In genomic region chr11:67275606-67276409, GRCh38 we compare ENCODE assay signal across 8 cellular contexts. TPM values are rescaled to one million over a fixed set of nuclear protein-coding genes. Genes with fewer than 3 reads are reported as not detected.
DNase-seq lines count a peak whose midpoint lies in the region; TF ChIP-seq lines count a peak whose summit lies in the region.

No MANE protein-coding gene starts in this region.

- H3K4me2 ChIP-seq in mesenchymal stem cell (ENCODE audit: low read length, poor library complexity, severe bottlenecking), result no peak overlapping the region
- no peak overlapping the region for H3K4me2 ChIP-seq in smooth muscle cell

- H3K23ac ChIP-seq in mesenchymal stem cell (ENCODE audit: low read length in 2 of 2), result peak overlapping the region in 1 of 2 experiments; percentile 86

- 96% methylated on average over 17 of the region's 17 CpGs for WGBS in mesenchymal stem cell
- 73 to 79% methylated on average over 15 to 17 of the region's 17 CpGs for WGBS in tibial nerve, 2 donors
- 95% methylated on average over 17 of the region's 17 CpGs for WGBS in smooth muscle cell (ENCODE audit: low lambda C conversion rate)

- peak overlapping the region; percentile 48 for H4K8ac ChIP-seq in mesenchymal stem cell (ENCODE audit: low read length)

- no peak overlapping the region for H3K27ac ChIP-seq in mesenchymal stem cell (ENCODE audit: low read length, poor library complexity, severe bottlenecking)
- H3K27ac ChIP-seq in tibial nerve, result peak overlapping the region; percentile 55 to 98 (median 93)
- no peak overlapping the region for H3K27ac ChIP-seq in smooth muscle cell (ENCODE audit: low read depth)

- no peaks in the 10 kb centered on the region for H3K27me3 Mint-ChIP-seq in activated CD4-positive, alpha-beta T cell treated with anti-CD3 and anti-CD28 coated beads, Interleukin-2, amount 10 ng/mL, durations not matched to agents 7 days and 5 days

- H3F3A ChIP-seq in smooth muscle cell (ENCODE audit: low read depth), result no peaks in the 10 kb centered on the region

- H2AK5ac ChIP-seq in mesenchymal stem cell (ENCODE audit: low read length, severe bottlenecking), result no peak overlapping the region

- H3K9ac ChIP-seq in mesenchymal stem cell (ENCODE audit: low read length) (no peak overlapping the region), smooth muscle cell (ENCODE audit: low read depth) (no peak overlapping the region)

- TF ChIP-seq CTCF in tibial nerve (IDR thresholded peaks at IDR 0.05) (no peak), smooth muscle cell (IDR thresholded peaks at IDR 0.05; ENCODE audit: borderline replicate concordance, insufficient read depth, poor library complexity, severe bottlenecking) (no peak)

- H3K27me3 ChIP-seq in mesenchymal stem cell (ENCODE audit: control insufficient read depth in 1 of 2, insufficient read depth in 1 of 2, low read length in 2 of 2), result no peaks in the 10 kb centered on the region
- no peaks in the 10 kb centered on the region for H3K27me3 ChIP-seq in tibial nerve
- no peaks in the 10 kb centered on the region for H3K27me3 ChIP-seq in smooth muscle cell (ENCODE audit: low read depth)

- peaks cover 76% of the 10 kb centered on the region for H3K36me3 Mint-ChIP-seq in activated CD4-positive, alpha-beta T cell treated with anti-CD3 and anti-CD28 coated beads, Interleukin-2, amount 10 ng/mL, durations not matched to agents 7 days and 5 days (ENCODE audit: low read depth)

- H3K4me3 ChIP-seq in mesenchymal stem cell (ENCODE audit: insufficient read depth in 1 of 2, low read depth in 1 of 2, low read length in 2 of 2) (no peak overlapping the region), tibial nerve (no peak overlapping the region), smooth muscle cell (no peak overlapping the region)

- H3K4me3 Mint-ChIP-seq in activated CD4-positive, alpha-beta T cell treated with anti-CD3 and anti-CD28 coated beads, Interleukin-2, amount 10 ng/mL, durations not matched to agents 7 days and 5 days, result peak overlapping the region; percentile 68

- H3K18ac ChIP-seq in mesenchymal stem cell (ENCODE audit: low read depth in 1 of 2, low read length in 2 of 2), result peak overlapping the region; percentile 18 to 48

- H3K79me2 ChIP-seq in smooth muscle cell (ENCODE audit: low read depth), result peaks cover 71% of the 10 kb centered on the region

- no peak overlapping the region for H2BK5ac ChIP-seq in mesenchymal stem cell (ENCODE audit: low read depth, low read length, poor library complexity, severe bottlenecking)

- POLR2A ChIA-PET in activated CD4-positive, alpha-beta T cell treated with anti-CD3 and anti-CD28 coated beads, Interleukin-2, amount 10 ng/mL, durations not matched to agents 7 days and 5 days (lab: Charles Lee), result no interaction called here

- DNase-seq in activated CD4-positive, alpha-beta T cell treated with anti-CD3 and anti-CD28 coated beads, Interleukin-2, amount 10 ng/mL, durations not matched to agents 7 days and 5 days, result no peak
- DNase-seq in activated CD4-positive, alpha-beta T cell treated with anti-CD3 and anti-CD28 coated beads, Interleukin-2, amount 50 U/mL, for 4 hours, result no peak
- peak; percentile 36 for DNase-seq in activated naive CD4-positive, alpha-beta T cell treated with anti-CD3 and anti-CD28 coated beads, Interleukin-2, amount 50 U/mL, for 16 hours
- DNase-seq in mesenchymal stem cell (no peak), tibial nerve (ENCODE audit: low spot score in 2 of 2) (no peak), smooth muscle cell (lab: John Stamatoyannopoulos, UW; ENCODE audit: unreplicated experiment) (no peak), GM19240 (ENCODE audit: insufficient read length, low spot score) (no peak), DMS53 (lab: John Stamatoyannopoulos, UW) (no peak)

- peak overlapping the region; percentile 26 for H2BK15ac ChIP-seq in mesenchymal stem cell (ENCODE audit: low read depth, poor library complexity, severe bottlenecking)

- peaks cover 93% of the 10 kb centered on the region for H3K4me1 Mint-ChIP-seq in activated CD4-positive, alpha-beta T cell treated with anti-CD3 and anti-CD28 coated beads, Interleukin-2, amount 10 ng/mL, durations not matched to agents 7 days and 5 days

- no peak overlapping the region for H3K14ac ChIP-seq in mesenchymal stem cell (ENCODE audit: low read length in 2 of 2)

- H3K9me3 ChIP-seq in mesenchymal stem cell (ENCODE audit: control insufficient read depth, low read length) (no peaks in the 10 kb centered on the region), tibial nerve (no peaks in the 10 kb centered on the region), smooth muscle cell (replicated peaks; ENCODE audit: low read depth) (no peaks in the 10 kb centered on the region)

- no peak for TF ChIP-seq EP300 in tibial nerve (IDR thresholded peaks at IDR 0.05)

- H3K27ac Mint-ChIP-seq in activated CD4-positive, alpha-beta T cell treated with anti-CD3 and anti-CD28 coated beads, Interleukin-2, amount 10 ng/mL, durations not matched to agents 7 days and 5 days, result peak overlapping the region; percentile 93

- H3K4me1 ChIP-seq in mesenchymal stem cell (ENCODE audit: control insufficient read depth, insufficient read depth, low read depth, low read length) (peaks cover 43% of the 10 kb centered on the region), tibial nerve (peaks cover 0 to 100% (median 88%) of the 10 kb centered on the region in 4 donors), smooth muscle cell (ENCODE audit: low read depth) (peaks cover 21% of the 10 kb centered on the region)

- no peaks in the 10 kb centered on the region for H3K9me3 Mint-ChIP-seq in activated CD4-positive, alpha-beta T cell treated with anti-CD3 and anti-CD28 coated beads, Interleukin-2, amount 10 ng/mL, durations not matched to agents 7 days and 5 days

- no peak overlapping the region for H3K4ac ChIP-seq in mesenchymal stem cell (ENCODE audit: low read depth in 1 of 2, low read length in 2 of 2)

- H3K36me3 ChIP-seq in mesenchymal stem cell (ENCODE audit: control insufficient read depth in 1 of 2, insufficient read depth in 2 of 2, low read depth in 1 of 2, low read length in 2 of 2), result peaks cover 18 to 79% of the 10 kb centered on the region in 2 experiments
- H3K36me3 ChIP-seq in tibial nerve, result peaks cover 0 to 36% (median 18%) of the 10 kb centered on the region in 3 donors
- H3K36me3 ChIP-seq in smooth muscle cell (ENCODE audit: low read depth), result no peaks in the 10 kb centered on the region

- no peak for TF ChIP-seq POLR2A in tibial nerve (IDR thresholded peaks at IDR 0.05)

- H2BK120ac ChIP-seq in mesenchymal stem cell (ENCODE audit: low read depth, low read length), result no peak overlapping the region

- H4K20me1 ChIP-seq in smooth muscle cell (ENCODE audit: low read depth), result peaks cover 77% of the 10 kb centered on the region

- H2BK12ac ChIP-seq in mesenchymal stem cell (ENCODE audit: low read length in 2 of 2), result peak overlapping the region in 1 of 2 experiments; percentile 64

- H4K91ac ChIP-seq in mesenchymal stem cell (ENCODE audit: low read length), result peak overlapping the region; percentile 77

- CTCF ChIA-PET in activated CD4-positive, alpha-beta T cell treated with anti-CD3 and anti-CD28 coated beads, Interleukin-2, amount 10 ng/mL, durations not matched to agents 7 days and 5 days (lab: Charles Lee), result interaction anchor here (0.9 to 5.4 kb wide), 6 partner anchors 13 to 78 kb away, joined by 3 to 41 read pairs (median 8); partner anchors contain the start of genes ANKRD13D and SSH3

- H3K79me1 ChIP-seq in mesenchymal stem cell (replicated peaks; ENCODE audit: low read length, poor library complexity, severe bottlenecking), result peaks cover 55% of the 10 kb centered on the region

- H2AFZ ChIP-seq in mesenchymal stem cell (ENCODE audit: low read depth, low read length) (no peak overlapping the region), smooth muscle cell (ENCODE audit: low read depth) (no peak overlapping the region)

RNA-seq across cellular contexts. Expression of gene GRK2, which starts 9.5 kb away (rescaled TPM):
- total RNA-seq in activated CD4-positive, alpha-beta T cell treated with anti-CD3 and anti-CD28 coated beads, Interleukin-2, amount 10 ng/mL, durations not matched to agents 7 days and 5 days, result 100 to 1,000 TPM; 306 to 324 TPM
- polyA plus RNA-seq in mesenchymal stem cell (2013, experiment 1 of 2), result 26.9 TPM
- 25.8 TPM for polyA plus RNA-seq in mesenchymal stem cell (2013, experiment 2 of 2)
- total RNA-seq in tibial nerve (100 to 1,000 TPM in 1 of 4 donors, 10 to 100 TPM in 3; 46.0 to 134 (median 65.4) TPM), smooth muscle cell (18.5 and 22.2 TPM in 2 replicates)
- 38.9 and 42.5 TPM in 2 replicates for polyA plus RNA-seq in smooth muscle cell

RNA-seq across cellular contexts. Expression of gene ANKRD13D, which starts 13.3 kb away (rescaled TPM):
- 100 to 1,000 TPM; 135 to 194 TPM for total RNA-seq in activated CD4-positive, alpha-beta T cell treated with anti-CD3 and anti-CD28 coated beads, Interleukin-2, amount 10 ng/mL, durations not matched to agents 7 days and 5 days
- polyA plus RNA-seq in mesenchymal stem cell (2013, experiment 1 of 2), result 27.5 TPM
- 27.7 TPM for polyA plus RNA-seq in mesenchymal stem cell (2013, experiment 2 of 2)
- total RNA-seq in tibial nerve (100 to 1,000 TPM in 1 of 4 donors, 10 to 100 TPM in 3; 46.8 to 158 (median 69.5) TPM), smooth muscle cell (29.3 and 34.7 TPM in 2 replicates)
- 52.0 and 63.2 TPM in 2 replicates for polyA plus RNA-seq in smooth muscle cell

RNA-seq across cellular contexts. Expression of gene SSH3, which starts 27.5 kb away (rescaled TPM):
- total RNA-seq in activated CD4-positive, alpha-beta T cell treated with anti-CD3 and anti-CD28 coated beads, Interleukin-2, amount 10 ng/mL, durations not matched to agents 7 days and 5 days, result 1 to 10 TPM; 8.2 to 9.6 TPM
- polyA plus RNA-seq in mesenchymal stem cell (2013, experiment 1 of 2), result 71.0 TPM
- polyA plus RNA-seq in mesenchymal stem cell (2013, experiment 2 of 2), result 71.6 TPM
- total RNA-seq in tibial nerve (10 to 100 TPM; 28.5 to 51.6 (median 43.1) TPM), smooth muscle cell (14.9 and 23.9 TPM in 2 replicates)
- 29.3 and 47.5 TPM in 2 replicates for polyA plus RNA-seq in smooth muscle cell

Comparison
In these comparisons a context has a peak if more than half of its experiments do, and no peak if none do; other contexts are left out.
1. H3K27ac ChIP-seq: peak in tibial nerve (4 of 4); none in mesenchymal stem cell (single experiment) and smooth muscle cell (single experiment).